In genomic region chr12:111330800-111331752, GRCh38 we compare ENCODE assay signal across 8 cellular contexts. TPM values are rescaled to one million over a fixed set of nuclear protein-coding genes. Genes with fewer than 3 reads are reported as not detected.
DNase-seq lines count a peak whose midpoint lies in the region; ATAC-seq and TF ChIP-seq lines count a peak whose summit lies in the region.

No MANE protein-coding gene starts in this region.

- no peak overlapping the region for H3K27ac ChIP-seq in A673 (ENCODE audit: low read depth, low read length, poor library complexity, severe bottlenecking)

- no peaks in the 10 kb centered on the region for H3K9me3 ChIP-seq in A673 (ENCODE audit: low read depth, low read length, poor library complexity, severe bottlenecking)

- peaks cover 1% of the 10 kb centered on the region for H3K4me1 Mint-ChIP-seq in T-helper 2 cell treated with Interferon-gamma antibody and Interleukin-4, amounts not matched to agents 5 μg/mL and 100 μg/mL, for 36 hours (ENCODE audit: low read depth)

- peaks cover 10% of the 10 kb centered on the region for H3K27me3 Mint-ChIP-seq in T-helper 2 cell treated with Interferon-gamma antibody and Interleukin-4, amounts not matched to agents 5 μg/mL and 100 μg/mL, for 36 hours (ENCODE audit: low read depth)

- DNase-seq in A673 (ENCODE audit: low spot score) (peak; percentile 83), GM10266 (ENCODE audit: extremely low spot score) (peak; percentile 62), NCI-H2227 (lab: John Stamatoyannopoulos, UW; ENCODE audit: unreplicated experiment) (peak; percentile 65), astrocyte of the spinal cord (ENCODE audit: low read depth, low spot score) (peak; percentile 50), kidney tubule cell (ENCODE audit: low spot score) (peak; percentile 63)
- no peak for DNase-seq in T-helper 2 cell treated with Interferon-gamma antibody and Interleukin-4, amounts not matched to agents 5 μg/mL and 100 μg/mL, for 36 hours (ENCODE audit: low spot score)
- no peak for DNase-seq in activated CD4-positive, alpha-beta T cell treated with anti-CD3 and anti-CD28 coated beads for 4 hours

- no TSS peak for BruUV-seq in A673 (replicated peaks; lab: Mats Ljungman, UMichigan)

- no peak overlapping the region for H3K27ac Mint-ChIP-seq in T-helper 2 cell treated with Interferon-gamma antibody and Interleukin-4, amounts not matched to agents 5 μg/mL and 100 μg/mL, for 36 hours

- H3K4me3 Mint-ChIP-seq in T-helper 2 cell treated with Interferon-gamma antibody and Interleukin-4, amounts not matched to agents 5 μg/mL and 100 μg/mL, for 36 hours: no peak overlapping the region

- in situ Hi-C loops in astrocyte of the spinal cord (cut with HindIII; ENCODE audit: low sequenced_read_pairs): no loop called here

- peak; percentile 62 for TF ChIP-seq CTCF in A673 (conservative IDR thresholded peaks at IDR 0.05; ENCODE audit: low read depth, low read length)
- peak; percentile 51 for TF ChIP-seq CTCF in GM10266 (IDR thresholded peaks at IDR 0.05; ENCODE audit: control insufficient read depth, insufficient read depth, low read depth, missing control alignments)
- TF ChIP-seq CTCF in astrocyte of the spinal cord (IDR thresholded peaks at IDR 0.05; ENCODE audit: low read depth, low read length): peak; percentile 58

- no peaks in the 10 kb centered on the region for H3K36me3 ChIP-seq in A673 (ENCODE audit: insufficient read depth, low read length, poor library complexity, severe bottlenecking)

- no peaks in the 10 kb centered on the region for H3K4me1 ChIP-seq in A673 (ENCODE audit: insufficient read depth, low read length, poor library complexity, severe bottlenecking)

- H3K36me3 Mint-ChIP-seq in T-helper 2 cell treated with Interferon-gamma antibody and Interleukin-4, amounts not matched to agents 5 μg/mL and 100 μg/mL, for 36 hours (ENCODE audit: low read depth): no peaks in the 10 kb centered on the region

- intact Hi-C loops in A673 (cut with micrococcal nuclease; ENCODE audit: unreplicated experiment): loop anchor here (1.0 to 10.0 kb wide), 3 partner anchors 120 to 484 kb away; no protein-coding TSS in a partner anchor

- no peaks in the 10 kb centered on the region for H3K9me3 Mint-ChIP-seq in T-helper 2 cell treated with Interferon-gamma antibody and Interleukin-4, amounts not matched to agents 5 μg/mL and 100 μg/mL, for 36 hours

- ATAC-seq in GM21529 (IDR thresholded peaks at IDR 0.05; ENCODE audit: unreplicated experiment): no peak

- H3K4me3 ChIP-seq in A673 (ENCODE audit: low read depth, low read length, poor library complexity, severe bottlenecking) (no peak overlapping the region), astrocyte of the spinal cord (ENCODE audit: low read depth, low read length) (no peak overlapping the region)

- H3K27me3 ChIP-seq in A673 (replicated peaks; ENCODE audit: insufficient read depth, low read depth, low read length, poor library complexity): no peaks in the 10 kb centered on the region

- CTCF ChIA-PET in A673 (lab: Charles Lee): interaction anchor here (0.6 to 2.4 kb wide), 4 partner anchors 15 to 152 kb away, joined by 3 to 25 read pairs (median 10); no protein-coding TSS in a partner anchor

- POLR2A ChIA-PET in A673 (lab: Charles Lee; ENCODE audit: low non-redundant PET): no interaction called here

RNA-seq across cellular contexts. Expression of gene PHETA1, which starts 37.8 kb away (rescaled TPM):
- 5.7 and 6.6 TPM in 2 replicates for total RNA-seq in A673 (2021)

Comparison
In these comparisons a context has a peak if more than half of its experiments do, and no peak if none do; other contexts are left out.
1. DNase-seq: peak in A673 (single experiment), GM10266 (single experiment), NCI-H2227 (single experiment), astrocyte of the spinal cord (single experiment) and kidney tubule cell (single experiment); none in T-helper 2 cell treated with Interferon-gamma antibody and Interleukin-4, amounts not matched to agents 5 μg/mL and 100 μg/mL, for 36 hours (single experiment) and activated CD4-positive, alpha-beta T cell treated with anti-CD3 and anti-CD28 coated beads for 4 hours (0 of 2).
2. Peak in every context shown above with its lines, with median percentiles within 50 percentile points of each other: CTCF ChIP-seq.